8 cellular contexts compared by ENCODE assay signal in the genomic region with DNA sequence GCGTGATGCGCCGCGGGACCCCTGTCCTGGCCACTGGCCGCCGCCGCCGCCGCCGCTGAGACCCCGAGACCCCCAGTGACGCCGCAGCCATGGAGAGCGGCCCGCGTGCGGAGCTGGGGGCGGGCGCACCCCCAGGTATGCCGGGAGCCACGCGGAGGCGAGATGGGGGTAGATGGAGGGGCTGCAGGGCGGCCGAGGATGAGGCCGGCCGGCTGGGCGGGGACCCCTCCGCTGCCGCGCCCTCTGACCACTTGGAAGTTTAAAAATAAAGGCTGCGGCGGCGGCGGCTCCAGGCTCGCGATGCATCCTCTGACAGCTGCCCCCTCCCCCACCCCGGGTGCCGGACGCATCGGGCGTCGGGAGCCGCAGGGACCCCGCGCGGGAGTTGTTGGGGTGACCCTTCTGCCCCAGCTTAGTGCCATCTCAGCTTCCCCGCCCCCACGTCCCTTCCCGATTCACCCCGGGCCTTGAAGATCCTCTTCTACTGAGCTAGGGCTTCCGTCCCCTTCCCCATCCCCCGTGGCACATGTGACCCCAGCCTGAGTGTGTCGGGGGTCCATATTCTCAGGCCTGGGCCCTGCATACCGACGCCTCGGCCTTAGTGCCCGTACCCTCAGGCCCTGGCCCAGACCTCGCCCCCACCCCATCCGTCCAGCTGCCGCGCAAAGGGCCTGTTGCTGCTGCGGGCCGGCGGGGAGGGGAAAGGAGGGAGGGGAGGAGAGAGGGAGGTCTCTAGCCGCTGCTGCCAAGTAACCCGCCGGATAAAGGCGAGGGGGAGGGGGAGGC. TPM values are rescaled to one million over a fixed set of nuclear protein-coding genes. Genes with fewer than 3 reads are reported as not detected.
DNase-seq lines count a peak whose midpoint lies in the region; ATAC-seq and TF ChIP-seq lines count a peak whose summit lies in the region.

No MANE protein-coding gene starts in this region.

- peaks cover 36% of the 10 kb centered on the region for H3K36me3 Mint-ChIP-seq in activated naive CD4-positive, alpha-beta T cell treated with anti-CD3 and anti-CD28 coated beads, Interleukin-2, amount 10 ng/mL, durations not matched to agents 7 days and 5 days
- no peaks in the 10 kb centered on the region for H3K36me3 Mint-ChIP-seq in glutamatergic neuron (ENCODE audit: unreplicated experiment)

- peak; percentile 39 to 81 (median 78) for DNase-seq in NCI-H1417 (lab: John Stamatoyannopoulos, UW)
- DNase-seq in NCI-H1417 treated with DMSO at 0.1 percent for 48 hours (lab: John Stamatoyannopoulos, UW) = no peak
- peak; percentile 48 for DNase-seq in HT-29 (ENCODE audit: low spot score)
- no peak for DNase-seq in RWPE2 (ENCODE audit: low spot score)
- peak; percentile 84 for DNase-seq in activated naive CD4-positive, alpha-beta T cell treated with anti-CD3 and anti-CD28 coated beads, Interleukin-2, amount 10 ng/mL, durations not matched to agents 7 days and 5 days
- peak; percentile 85 for DNase-seq in glutamatergic neuron
- peak; percentile 59 for DNase-seq in occipital lobe (lab: John Stamatoyannopoulos, UW)
- DNase-seq in cerebellar cortex (ENCODE audit: low spot score) = no peak

- H3K27ac ChIP-seq in RWPE2 (ENCODE audit: poor library complexity, severe bottlenecking) = peak overlapping the region; percentile 97

- peaks cover 19% of the 10 kb centered on the region for H3K36me3 ChIP-seq in RWPE2 (ENCODE audit: low read depth)

- peak overlapping the region; percentile 87 for H3K27ac Mint-ChIP-seq in activated naive CD4-positive, alpha-beta T cell treated with anti-CD3 and anti-CD28 coated beads, Interleukin-2, amount 10 ng/mL, durations not matched to agents 7 days and 5 days
- H3K27ac Mint-ChIP-seq in glutamatergic neuron (ENCODE audit: unreplicated experiment) = peak overlapping the region; percentile 92

- peaks cover 78% of the 10 kb centered on the region for H3K4me1 Mint-ChIP-seq in activated naive CD4-positive, alpha-beta T cell treated with anti-CD3 and anti-CD28 coated beads, Interleukin-2, amount 10 ng/mL, durations not matched to agents 7 days and 5 days
- H3K4me1 Mint-ChIP-seq in glutamatergic neuron (ENCODE audit: low read depth, unreplicated experiment) = peaks cover 33% of the 10 kb centered on the region

- CTCF ChIA-PET in activated naive CD4-positive, alpha-beta T cell treated with anti-CD3 and anti-CD28 coated beads, Interleukin-2, amount 10 ng/mL, durations not matched to agents 7 days and 5 days (lab: Charles Lee) = interaction anchor here (9.5 kb wide), 1 partner anchor 30 kb away, joined by 179 read pairs; no protein-coding TSS in a partner anchor

- H3K27me3 Mint-ChIP-seq in activated naive CD4-positive, alpha-beta T cell treated with anti-CD3 and anti-CD28 coated beads, Interleukin-2, amount 10 ng/mL, durations not matched to agents 7 days and 5 days = no peaks in the 10 kb centered on the region
- peaks cover 16% of the 10 kb centered on the region for H3K27me3 Mint-ChIP-seq in glutamatergic neuron (ENCODE audit: unreplicated experiment)

- peak overlapping the region; percentile 90 for H3K4me3 ChIP-seq in RWPE2 (ENCODE audit: severe bottlenecking)

- H3K27me3 ChIP-seq in RWPE2 (ENCODE audit: insufficient read depth, poor library complexity, severe bottlenecking) = no peaks in the 10 kb centered on the region

- H3K9me3 Mint-ChIP-seq in activated naive CD4-positive, alpha-beta T cell treated with anti-CD3 and anti-CD28 coated beads, Interleukin-2, amount 10 ng/mL, durations not matched to agents 7 days and 5 days = no peaks in the 10 kb centered on the region
- H3K9me3 Mint-ChIP-seq in glutamatergic neuron (ENCODE audit: unreplicated experiment) = peaks cover 3% of the 10 kb centered on the region

- H3K4me1 ChIP-seq in RWPE2 (ENCODE audit: insufficient read depth, poor library complexity, severe bottlenecking) = peaks cover 28% of the 10 kb centered on the region

- ATAC-seq in RWPE2 (ENCODE audit: low read depth) = peak; percentile 46

- H3K9me3 ChIP-seq in RWPE2 (ENCODE audit: severe bottlenecking) = no peaks in the 10 kb centered on the region

- no peak for TF ChIP-seq CTCF in RWPE2 (IDR thresholded peaks at IDR 0.05; ENCODE audit: poor library complexity, severe bottlenecking)
- TF ChIP-seq CTCF in glutamatergic neuron (IDR thresholded peaks at IDR 0.05; ENCODE audit: partially characterized antibody, unreplicated experiment) = no peak

- H3K4me3 Mint-ChIP-seq in activated naive CD4-positive, alpha-beta T cell treated with anti-CD3 and anti-CD28 coated beads, Interleukin-2, amount 10 ng/mL, durations not matched to agents 7 days and 5 days = peak overlapping the region; percentile 94
- H3K4me3 Mint-ChIP-seq in glutamatergic neuron (ENCODE audit: unreplicated experiment) = peak overlapping the region; percentile 87

RNA-seq across cellular contexts. Expression of a gene that starts 0.6 kb away (rescaled TPM):
- total RNA-seq in HT-29 (2014; rRNA removed; shearing (Covaris generic)) = 76.6 and 81.5 TPM in 2 replicates
- total RNA-seq in glutamatergic neuron (ENCODE audit: unreplicated experiment) (152 TPM), occipital lobe (49.6 TPM)

RNA-seq across cellular contexts. Expression of a gene that starts 7.2 kb away (rescaled TPM):
- 65.8 and 80.9 TPM in 2 replicates for total RNA-seq in HT-29 (2014; rRNA removed; shearing (Covaris generic))
- total RNA-seq in glutamatergic neuron (ENCODE audit: unreplicated experiment) (30.0 TPM), occipital lobe (40.1 TPM)

RNA-seq across cellular contexts. Expression of a gene that starts 31.5 kb away (rescaled TPM):
- total RNA-seq in HT-29 (2014; rRNA removed; shearing (Covaris generic)) = not detected in 2 replicates
- total RNA-seq in glutamatergic neuron (ENCODE audit: unreplicated experiment) (not detected), occipital lobe (1.1 TPM)

Comparison
In these comparisons a context has a peak if more than half of its experiments do, and no peak if none do; other contexts are left out.
1. DNase-seq: peak in NCI-H1417 (3 of 3), HT-29 (single experiment), activated naive CD4-positive, alpha-beta T cell treated with anti-CD3 and anti-CD28 coated beads, Interleukin-2, amount 10 ng/mL, durations not matched to agents 7 days and 5 days (single experiment), glutamatergic neuron (single experiment) and occipital lobe (single experiment); none in NCI-H1417 treated with DMSO at 0.1 percent for 48 hours (single experiment), RWPE2 (single experiment) and cerebellar cortex (single experiment).